8 cellular contexts compared by ENCODE assay signal in the genomic region with DNA sequence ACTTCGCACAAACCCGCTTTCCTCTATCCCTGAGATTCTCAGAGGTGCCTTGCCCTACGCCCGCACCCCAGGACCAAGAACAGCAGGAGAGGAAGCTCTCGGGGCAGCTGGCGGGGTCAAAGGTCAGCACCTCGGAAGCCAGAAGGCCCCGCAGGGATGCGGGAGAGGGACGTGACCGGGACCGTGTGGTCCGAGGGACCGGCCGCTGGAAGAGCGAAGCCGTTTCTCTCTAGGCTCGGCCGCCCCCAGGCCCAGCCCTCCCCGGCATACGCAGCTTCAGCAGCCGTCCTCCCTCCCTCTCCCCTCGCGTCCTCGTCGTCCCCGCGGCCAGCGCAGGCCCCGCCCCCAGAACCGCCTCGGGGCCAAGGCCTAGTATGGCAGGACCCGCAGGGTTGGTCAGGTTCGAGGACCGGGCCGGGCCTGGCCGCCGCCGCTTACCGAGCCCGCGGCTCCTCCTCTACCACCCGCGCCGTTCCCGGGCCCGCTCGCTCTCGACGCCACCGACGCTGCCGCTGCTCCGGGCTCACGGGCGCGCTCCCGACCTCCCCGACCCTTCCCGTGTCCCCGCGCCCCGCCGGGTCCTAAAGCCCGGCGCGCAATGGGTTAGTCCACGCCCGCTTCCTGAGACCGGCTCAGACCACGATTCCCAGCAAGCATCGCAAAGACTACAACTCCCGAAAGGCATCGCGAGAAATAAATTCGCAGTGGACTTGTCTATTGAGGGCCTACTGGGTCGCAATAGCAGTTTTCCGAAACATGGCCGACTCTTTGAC.
DNase-seq lines count a peak whose midpoint lies in the region; ATAC-seq and TF ChIP-seq lines count a peak whose summit lies in the region.

A gene with protein sequence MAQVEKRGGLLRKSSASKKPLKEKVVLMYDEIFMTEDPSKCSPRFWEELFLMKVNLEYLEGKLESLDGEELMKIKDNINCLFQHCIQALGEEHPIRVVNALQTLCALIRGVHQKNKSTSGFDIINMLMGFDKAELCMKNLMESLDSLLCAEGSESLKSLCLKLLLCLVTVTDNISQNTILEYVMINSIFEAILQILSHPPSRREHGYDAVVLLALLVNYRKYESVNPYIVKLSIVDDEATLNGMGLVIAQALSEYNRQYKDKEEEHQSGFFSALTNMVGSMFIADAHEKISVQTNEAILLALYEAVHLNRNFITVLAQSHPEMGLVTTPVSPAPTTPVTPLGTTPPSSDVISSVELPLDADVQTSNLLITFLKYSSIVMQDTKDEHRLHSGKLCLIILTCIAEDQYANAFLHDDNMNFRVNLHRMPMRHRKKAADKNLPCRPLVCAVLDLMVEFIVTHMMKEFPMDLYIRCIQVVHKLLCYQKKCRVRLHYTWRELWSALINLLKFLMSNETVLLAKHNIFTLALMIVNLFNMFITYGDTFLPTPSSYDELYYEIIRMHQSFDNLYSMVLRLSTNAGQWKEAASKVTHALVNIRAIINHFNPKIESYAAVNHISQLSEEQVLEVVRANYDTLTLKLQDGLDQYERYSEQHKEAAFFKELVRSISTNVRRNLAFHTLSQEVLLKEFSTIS (minus strand): TSS at position 527 of the 773 bp plus-strand sequence. CDS start 16,059 bp downstream, outside the sequence.

- DNase-seq in EH (ENCODE audit: low read depth) (peak; percentile 97), GOT3 (lab: John Stamatoyannopoulos, UW) (peak; percentile 80), LoVo (ENCODE audit: low spot score) (peak; percentile 97), SHP77 (lab: John Stamatoyannopoulos, UW) (peak; percentile 97 to 99), fibroblast of the conjunctiva (ENCODE audit: low read depth) (peak; percentile 96), nephron progenitor cell (peak; percentile 87)
- peak; percentile 85 for DNase-seq in activated effector memory CD4-positive, alpha-beta T cell treated with Interleukin-2 at 50 U/mL for 16 hours
- DNase-seq in stimulated activated naive CD8-positive, alpha-beta T cell treated with anti-CD3 and anti-CD28 coated beads, Interleukin-15, amount 100 ng/mL, for 72 hours, result peak; percentile 91 to 95

- peak within 1 kb of the TSS; percentile 96 for H3K4me3 Mint-ChIP-seq in nephron progenitor cell
- peak within 1 kb of the TSS; percentile 96 to 97 for H3K4me3 Mint-ChIP-seq in stimulated activated naive CD8-positive, alpha-beta T cell treated with anti-CD3 and anti-CD28 coated beads, Interleukin-15, amount 100 ng/mL, for 72 hours

- peaks cover 1% of the 10 kb centered on the region for H3K27me3 Mint-ChIP-seq in nephron progenitor cell (ENCODE audit: low read depth, poor library complexity)
- H3K27me3 Mint-ChIP-seq in stimulated activated naive CD8-positive, alpha-beta T cell treated with anti-CD3 and anti-CD28 coated beads, Interleukin-15, amount 100 ng/mL, for 72 hours, result no peaks in the 10 kb centered on the region

- peaks cover 37% of the 10 kb centered on the region for H3K4me1 Mint-ChIP-seq in nephron progenitor cell
- H3K4me1 Mint-ChIP-seq in stimulated activated naive CD8-positive, alpha-beta T cell treated with anti-CD3 and anti-CD28 coated beads, Interleukin-15, amount 100 ng/mL, for 72 hours, result peaks cover 45% of the 10 kb centered on the region

- H3K36me3 Mint-ChIP-seq in nephron progenitor cell (ENCODE audit: low read depth), result no peaks in the 10 kb centered on the region

- H3K27ac Mint-ChIP-seq in nephron progenitor cell, result peak within 1 kb of the TSS; percentile 92
- H3K27ac Mint-ChIP-seq in stimulated activated naive CD8-positive, alpha-beta T cell treated with anti-CD3 and anti-CD28 coated beads, Interleukin-15, amount 100 ng/mL, for 72 hours, result peak within 1 kb of the TSS; percentile 97

- no peaks in the 10 kb centered on the region for H3K9me3 Mint-ChIP-seq in nephron progenitor cell
- H3K9me3 Mint-ChIP-seq in stimulated activated naive CD8-positive, alpha-beta T cell treated with anti-CD3 and anti-CD28 coated beads, Interleukin-15, amount 100 ng/mL, for 72 hours, result no peaks in the 10 kb centered on the region

- no peak for TF ChIP-seq CTCF in nephron progenitor cell (IDR thresholded peaks at IDR 0.05)

- ATAC-seq in stimulated activated naive CD8-positive, alpha-beta T cell treated with anti-CD3 and anti-CD28 coated beads, Interleukin-15, amount 100 ng/mL, for 72 hours, result peak; percentile 99

Comparison
In these comparisons a context has a peak if more than half of its experiments do, and no peak if none do; other contexts are left out.
1. Peak in every context shown above with its lines: DNase-seq and ATAC-seq.